ENCODE assay signal across 14 cellular contexts in the genomic region with DNA sequence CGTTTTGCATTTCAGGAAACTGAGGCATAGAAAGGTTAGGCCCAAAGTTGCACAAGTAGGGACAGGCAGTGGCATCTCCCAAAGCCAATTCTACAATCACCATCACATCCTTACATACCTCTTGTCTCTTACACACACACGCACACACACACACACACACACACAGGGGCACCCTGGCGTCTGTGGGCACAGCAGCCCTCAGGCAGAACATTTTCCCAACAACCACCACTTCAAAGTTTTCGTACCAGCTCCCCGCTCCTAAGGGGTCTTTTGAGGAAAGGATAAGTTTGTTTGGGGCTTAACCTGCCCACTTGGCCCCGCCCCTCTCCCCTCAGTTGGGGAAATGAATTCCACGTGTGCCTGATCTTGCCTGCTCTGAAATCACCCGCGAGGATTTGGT. TPM values are rescaled to one million over a fixed set of nuclear protein-coding genes. Genes with fewer than 3 reads are reported as not detected.
DNase-seq lines count a peak whose midpoint lies in the region; ATAC-seq and TF ChIP-seq lines count a peak whose summit lies in the region.
"Had no signal": no experiment of that assay in that cellular context is flagged by ENCODE, and none has a peak within 500 bp of the region (broad histone marks: within the 10 kb centered on the region; RNA-seq: fewer than 3 reads in every experiment).

No MANE protein-coding gene starts in this region.

- intact Hi-C loops in CD14-positive monocyte (cut with micrococcal nuclease), result loop anchor here in 1 of 2 donors (10.0 kb wide), 1 partner anchor 480 kb away; a partner anchor contains a TSS
- intact Hi-C loops in dendritic cell treated with granulocyte-macrophage colony-stimulating factor and Interleukin-4, amounts not matched to agents 40 ng/mL and 50 ng/mL, for 4 days (cut with micrococcal nuclease), result no loop called here

- peaks cover 0 to 6% (median 2%) of the 10 kb centered on the region in 7 donors for H3K9me3 Mint-ChIP-seq in CD14-positive monocyte
- no peaks in the 10 kb centered on the region for H3K9me3 Mint-ChIP-seq in dendritic cell treated with granulocyte-macrophage colony-stimulating factor and Interleukin-4, amounts not matched to agents 40 ng/mL and 50 ng/mL, for 4 days
- H3K9me3 Mint-ChIP-seq: CD4-positive, CD25-positive, alpha-beta regulatory T cell; HFFc6; IgD-negative memory B cell had no signal

- H3K27ac Mint-ChIP-seq in CD14-positive monocyte, result peak overlapping the region in 4 of 7 donors; percentile 54 to 89 (median 66)
- peak overlapping the region; percentile 82 for H3K27ac Mint-ChIP-seq in dendritic cell treated with granulocyte-macrophage colony-stimulating factor and Interleukin-4, amounts not matched to agents 40 ng/mL and 50 ng/mL, for 4 days
- H3K27ac Mint-ChIP-seq: HFFc6, IgD-negative memory B cell had no signal

- no peak for ATAC-seq in HG02938 (IDR thresholded peaks at IDR 0.05; ENCODE audit: unreplicated experiment)
- no peak for ATAC-seq in HG02610 (IDR thresholded peaks at IDR 0.05; ENCODE audit: unreplicated experiment)
- ATAC-seq: HepG2 had no signal

- peak overlapping the region; percentile 79 for H3K4me2 ChIP-seq in BLaER1

- TF ChIP-seq CTCF in CD14-positive monocyte (IDR thresholded peaks at IDR 0.05), result no peak

- H3K36me3 ChIP-seq in BLaER1 (no peaks in the 10 kb centered on the region), HAP-1 (replicated peaks) (no peaks in the 10 kb centered on the region)

- peaks cover 35% of the 10 kb centered on the region for H3K4me1 ChIP-seq in BLaER1
- H3K4me1 ChIP-seq in HAP-1, result no peaks in the 10 kb centered on the region
- H3K4me1 ChIP-seq: Caco-2 had no signal

- no peak overlapping the region for H3K4me3 Mint-ChIP-seq in CD14-positive monocyte
- no peak overlapping the region for H3K4me3 Mint-ChIP-seq in dendritic cell treated with granulocyte-macrophage colony-stimulating factor and Interleukin-4, amounts not matched to agents 40 ng/mL and 50 ng/mL, for 4 days
- H3K4me3 Mint-ChIP-seq: HFFc6 had no signal

- H3K9me3 ChIP-seq in BLaER1 (no peaks in the 10 kb centered on the region), HAP-1 (no peaks in the 10 kb centered on the region)

- peaks cover 34% of the 10 kb centered on the region for H3K4me1 Mint-ChIP-seq in CD14-positive monocyte
- H3K4me1 Mint-ChIP-seq in dendritic cell treated with granulocyte-macrophage colony-stimulating factor and Interleukin-4, amounts not matched to agents 40 ng/mL and 50 ng/mL, for 4 days (ENCODE audit: low read depth), result peaks cover 90% of the 10 kb centered on the region

- DNase-seq in CD14-positive monocyte (ENCODE audit: low spot score) (no peak), HAP-1 (ENCODE audit: low spot score in 2 of 2) (no peak)
- DNase-seq: ACHN; CD4-positive, CD25-positive, alpha-beta regulatory T cell; HCEC 1CT; HFFc6; KBM-7 had no signal

- H3K27ac ChIP-seq in BLaER1, result no peak overlapping the region

- in situ Hi-C loops in HAP-1 (cut with MboI; ENCODE audit: low sequenced_read_pairs), result loop anchor here (25.0 kb wide), 1 partner anchor 798 kb away; no protein-coding TSS in a partner anchor

- no peak overlapping the region for H3K9ac ChIP-seq in BLaER1

- H3K27me3 ChIP-seq in BLaER1, result no peaks in the 10 kb centered on the region
- no peaks in the 10 kb centered on the region; the same call in 1 of the 2 replicates for H3K27me3 ChIP-seq in HAP-1 (ENCODE audit: low read depth)

- H3K36me3 Mint-ChIP-seq in CD14-positive monocyte, result no peaks in the 10 kb centered on the region
- no peaks in the 10 kb centered on the region for H3K36me3 Mint-ChIP-seq in dendritic cell treated with granulocyte-macrophage colony-stimulating factor and Interleukin-4, amounts not matched to agents 40 ng/mL and 50 ng/mL, for 4 days (ENCODE audit: low read depth)
- H3K36me3 Mint-ChIP-seq: CD4-positive, CD25-positive, alpha-beta regulatory T cell; IgD-negative memory B cell had no signal

- H3K27me3 Mint-ChIP-seq in CD14-positive monocyte (ENCODE audit: low read depth in 3 of 3), result peaks cover 16 to 22% (median 22%) of the 10 kb centered on the region in 3 donors
- H3K27me3 Mint-ChIP-seq in dendritic cell treated with granulocyte-macrophage colony-stimulating factor and Interleukin-4, amounts not matched to agents 40 ng/mL and 50 ng/mL, for 4 days, result peaks cover 25% of the 10 kb centered on the region
- H3K27me3 Mint-ChIP-seq: CD4-positive, CD25-positive, alpha-beta regulatory T cell had no signal

- H4K20me1 ChIP-seq in BLaER1, result peaks cover 8% of the 10 kb centered on the region; the same call in 1 of the 2 replicates

- H3K4me3 ChIP-seq in BLaER1, result no peak overlapping the region
- no peak overlapping the region for H3K4me3 ChIP-seq in HAP-1

RNA-seq across cellular contexts. Expression of a gene that starts 14.7 kb away (rescaled TPM):
- not detected for polyA plus RNA-seq in CD14-positive monocyte
- polyA plus RNA-seq: IgD-negative memory B cell had no signal
